8 cellular contexts compared by ENCODE assay signal in the genomic region with DNA sequence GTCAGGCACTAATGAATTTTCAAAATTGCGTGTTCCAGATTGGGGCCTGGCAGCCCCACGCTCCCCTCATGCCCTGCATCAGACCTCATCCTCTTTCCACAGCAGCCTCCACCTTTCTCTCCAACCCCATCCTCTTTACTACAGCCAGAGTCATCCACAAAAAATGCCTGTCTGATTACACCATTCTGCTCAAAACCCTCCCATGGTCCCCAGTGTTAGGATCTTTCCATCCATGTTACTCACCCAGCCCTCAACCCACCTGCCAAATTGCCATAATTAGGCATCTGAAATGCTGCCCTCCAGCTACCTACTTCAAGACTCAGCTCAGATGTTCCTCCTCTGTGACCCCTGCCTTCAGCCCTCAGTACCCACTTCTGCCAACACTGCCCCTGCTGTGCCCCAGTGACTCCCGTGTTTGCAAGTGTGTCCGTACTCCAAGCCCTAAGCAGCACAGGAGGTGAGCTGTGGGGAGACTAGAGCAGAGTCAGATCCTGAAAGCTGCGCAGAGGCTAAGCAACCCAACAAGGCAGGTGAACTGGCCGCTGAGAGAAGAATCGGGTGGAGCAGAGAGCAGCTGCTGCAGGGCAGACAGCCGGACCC. TPM values are rescaled to one million over a fixed set of nuclear protein-coding genes. Genes with fewer than 3 reads are reported as not detected.
DNase-seq lines count a peak whose midpoint lies in the region; ATAC-seq and TF ChIP-seq lines count a peak whose summit lies in the region.

No MANE protein-coding gene starts in this region.

- no peaks in the 10 kb centered on the region for H4K20me1 ChIP-seq in hepatocyte (ENCODE audit: insufficient read depth, poor library complexity, severe bottlenecking)

- H2AFZ ChIP-seq in hepatocyte: peak overlapping the region; percentile 77

- H3K9me3 ChIP-seq in hepatocyte (ENCODE audit: low read depth): no peaks in the 10 kb centered on the region
- no peaks in the 10 kb centered on the region for H3K9me3 ChIP-seq in thoracic aorta

- TF ChIP-seq CTCF in hepatocyte (IDR thresholded peaks at IDR 0.05; ENCODE audit: poor library complexity) (no peak), thoracic aorta (IDR thresholded peaks at IDR 0.05) (no peak)

- H3K27me3 ChIP-seq in hepatocyte (peaks cover 14% of the 10 kb centered on the region), thoracic aorta (replicated peaks; ENCODE audit: insufficient read depth) (no peaks in the 10 kb centered on the region)

- no peak overlapping the region for H3K27ac ChIP-seq in hepatocyte
- H3K27ac ChIP-seq in thoracic aorta: no peak overlapping the region

- H3K9me2 ChIP-seq in hepatocyte (replicated peaks; ENCODE audit: insufficient read depth): no peaks in the 10 kb centered on the region

- H3K4me1 ChIP-seq in hepatocyte (ENCODE audit: insufficient read depth) (peaks cover 25% of the 10 kb centered on the region), thoracic aorta (ENCODE audit: control insufficient read depth in 1 of 2, low read depth in 2 of 2) (peaks cover 15 to 20% of the 10 kb centered on the region in 2 donors)

- H3K4me3 ChIP-seq in hepatocyte (peak overlapping the region; percentile 54), thoracic aorta (peak overlapping the region; percentile 73)

- DNase-seq in NCI-H2171 treated with DMSO at 0.1 percent for 48 hours (lab: John Stamatoyannopoulos, UW) (peak; percentile 73), NCI-H2171 (lab: John Stamatoyannopoulos, UW) (no peak), T1000 (lab: John Stamatoyannopoulos, UW) (peak; percentile 39), hepatocyte (ENCODE audit: low spot score) (no peak), thoracic aorta (ENCODE audit: low spot score) (no peak), HuH-7.5 (ENCODE audit: low spot score) (no peak), NCI-H774 (lab: John Stamatoyannopoulos, UW) (no peak)
- DNase-seq in activated CD4-positive, alpha-beta T cell treated with anti-CD3 and anti-CD28 coated beads for 1 hour: no peak

- H3K36me3 ChIP-seq in hepatocyte (replicated peaks; ENCODE audit: insufficient read depth, low read depth) (no peaks in the 10 kb centered on the region), thoracic aorta (no peaks in the 10 kb centered on the region)

- 36% methylated on average over 7 of the region's 8 CpGs for WGBS in hepatocyte (ENCODE audit: low lambda C conversion rate, missing lambda C conversion rate)

- H3K79me2 ChIP-seq in hepatocyte: no peaks in the 10 kb centered on the region

- peak overlapping the region; percentile 93 for H3K4me2 ChIP-seq in hepatocyte

- ATAC-seq in thoracic aorta (ENCODE audit: insufficient number of reproducible peaks, low FRiP score, low read depth): no peak

RNA-seq across cellular contexts. Expression of a gene that starts 0.7 kb away (rescaled TPM):
- total RNA-seq in hepatocyte (0.80 TPM in 1 of 2 replicates, not detected in the other), thoracic aorta (1 to 10 TPM; 3.8 to 6.1 TPM)
- 2.1 and 3.2 TPM in 2 replicates for polyA plus RNA-seq in hepatocyte

RNA-seq across cellular contexts. Expression of a gene that starts 13.9 kb away (rescaled TPM):
- total RNA-seq in hepatocyte (20.6 and 21.7 TPM in 2 replicates), thoracic aorta (10 to 100 TPM; 22.2 to 34.3 TPM)
- 25.4 and 30.7 TPM in 2 replicates for polyA plus RNA-seq in hepatocyte

RNA-seq across cellular contexts. Expression of a gene that starts 36.9 kb away (rescaled TPM):
- total RNA-seq in hepatocyte (18.6 and 31.5 TPM in 2 replicates), thoracic aorta (10 to 100 TPM; 21.9 to 31.4 TPM)
- polyA plus RNA-seq in hepatocyte: 20.2 and 21.5 TPM in 2 replicates

RNA-seq across cellular contexts. Expression of a gene that starts 41.9 kb away (rescaled TPM):
- total RNA-seq in hepatocyte (195 and 216 TPM in 2 replicates), thoracic aorta (100 to 1,000 TPM in 1 of 2 donors, 10 to 100 TPM in 1; 72.3 to 136 TPM)
- polyA plus RNA-seq in hepatocyte: 338 and 366 TPM in 2 replicates

RNA-seq across cellular contexts. Expression of a gene that starts 46.1 kb away (rescaled TPM):
- 45.7 and 48.2 TPM in 2 replicates for total RNA-seq in hepatocyte
- 68.8 and 73.8 TPM in 2 replicates for polyA plus RNA-seq in hepatocyte
- 10 to 100 TPM; 34.8 to 51.6 TPM for total RNA-seq in thoracic aorta

Comparison
In these comparisons a context has a peak if more than half of its experiments do, and no peak if none do; other contexts are left out.
1. DNase-seq: peak in NCI-H2171 treated with DMSO at 0.1 percent for 48 hours (single experiment) and T1000 (single experiment); none in NCI-H2171 (single experiment), hepatocyte (single experiment), thoracic aorta (single experiment), HuH-7.5 (single experiment), NCI-H774 (single experiment) and activated CD4-positive, alpha-beta T cell treated with anti-CD3 and anti-CD28 coated beads for 1 hour (single experiment).